Comparison of ENCODE assay signal across 8 cellular contexts in the genomic region with DNA sequence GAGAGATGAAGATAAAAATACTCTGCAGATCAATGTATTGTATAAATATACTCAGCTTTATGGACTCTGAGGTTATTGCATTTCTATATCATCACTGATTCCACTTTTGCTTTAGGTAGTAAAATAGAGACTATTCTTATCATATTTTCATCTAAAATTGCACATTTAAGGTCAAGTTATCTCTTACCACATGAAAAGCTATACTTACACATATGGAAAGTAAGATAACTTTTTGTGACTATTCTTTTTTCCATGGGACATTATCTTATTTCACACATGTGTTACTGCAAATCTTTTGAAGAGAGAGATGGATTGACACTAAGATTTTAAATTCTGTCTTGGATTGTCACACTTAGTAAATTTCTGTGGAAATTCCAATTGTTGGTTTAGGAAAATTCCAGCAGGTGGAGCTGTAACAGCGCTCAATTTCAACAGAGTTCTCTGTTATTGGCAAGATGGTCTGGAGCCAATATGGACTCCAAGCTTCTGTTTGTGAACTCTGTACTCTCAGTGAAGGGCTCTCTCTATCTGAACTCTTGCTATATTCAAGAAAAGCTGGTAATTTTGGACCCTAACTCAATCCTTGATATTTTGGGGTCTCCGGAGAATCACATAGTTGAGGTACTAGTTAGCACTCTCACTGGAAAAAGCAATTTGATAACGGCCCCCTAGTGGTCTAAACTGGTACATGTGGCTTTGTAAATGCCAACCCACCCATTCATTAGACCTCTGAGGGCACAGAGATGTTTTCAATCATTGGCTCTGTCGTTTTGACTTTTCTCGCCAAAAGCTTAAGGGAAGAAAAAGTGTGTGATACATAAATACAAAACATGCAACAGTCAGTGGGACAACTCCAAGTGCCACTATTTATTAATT.
DNase-seq lines count a peak whose midpoint lies in the region; ATAC-seq, FAIRE-seq and TF ChIP-seq lines count a peak whose summit lies in the region.

No MANE protein-coding gene starts in this region.

- no peaks in the 10 kb centered on the region for H3K36me3 ChIP-seq in H1 (ENCODE audit: control insufficient read depth in 2 of 4, insufficient read depth in 4 of 4, low read length in 3 of 4)

- H3K56ac ChIP-seq in H1 (replicated peaks; ENCODE audit: insufficient read length, low read depth, low read length), result no peak overlapping the region

- ATAC-seq in GM19372 (IDR thresholded peaks at IDR 0.05; ENCODE audit: low read depth, unreplicated experiment) (peak; percentile 95), HG03457 (IDR thresholded peaks at IDR 0.05; ENCODE audit: unreplicated experiment) (peak; percentile 85)

- H2BK12ac ChIP-seq in H1 (ENCODE audit: low read depth, low read length), result no peak overlapping the region

- POLR2A ChIA-PET in activated CD4-positive, alpha-beta T cell treated with anti-CD3 and anti-CD28 coated beads, Interleukin-2, amount 10 ng/mL, durations not matched to agents 7 days and 5 days (lab: Charles Lee), result no interaction called here
- POLR2A ChIA-PET in H1 (lab: Charles Lee; ENCODE audit: partially characterized antibody), result interaction anchor here (1.1 kb wide), 1 partner anchor 13 kb away, joined by 3 read pairs; no protein-coding TSS in a partner anchor

- H3K14ac ChIP-seq in H1 (ENCODE audit: insufficient read length), result no peak overlapping the region

- H3K9me3 ChIP-seq in H1 (ENCODE audit: insufficient read depth in 2 of 2, low read depth in 1 of 2, low read length in 1 of 2), result no peaks in the 10 kb centered on the region

- H3K4me1 ChIP-seq in H1 (replicated peaks in 1 of 4; ENCODE audit: control insufficient read depth in 3 of 4, insufficient read depth in 4 of 4, low read length in 3 of 4), result no peaks in the 10 kb centered on the region

- peak overlapping the region; percentile 98 for H2AFZ ChIP-seq in H1 (ENCODE audit: low read length)

- FAIRE-seq in H1 (lab: Jason Lieb, UNC), result peak; percentile 81

- CTCF ChIA-PET in activated CD4-positive, alpha-beta T cell treated with anti-CD3 and anti-CD28 coated beads, Interleukin-2, amount 10 ng/mL, durations not matched to agents 7 days and 5 days (lab: Charles Lee), result interaction anchor here (0.5 to 4.4 kb wide), 57 partner anchors 9 to 774 kb away, joined by 3 to 43 read pairs (median 4); no protein-coding TSS in a partner anchor
- CTCF ChIA-PET in H1 (lab: Charles Lee; ENCODE audit: partially characterized antibody), result interaction anchor here (0.6 to 5.9 kb wide), 91 partner anchors 10 to 1836 kb away, joined by 3 to 112 read pairs (median 4); no protein-coding TSS in a partner anchor

- no peak overlapping the region for H3K27ac ChIP-seq in H1 (ENCODE audit: low read depth, low read length)

- peaks cover 10% of the 10 kb centered on the region for H3K4me1 Mint-ChIP-seq in activated CD4-positive, alpha-beta T cell treated with anti-CD3 and anti-CD28 coated beads, Interleukin-2, amount 10 ng/mL, durations not matched to agents 7 days and 5 days

- no peak for TF ChIP-seq POLR2A in H1 (IDR thresholded peaks at IDR 0.05; ENCODE audit: control extremely low read depth in 1 of 2, low read depth in 2 of 2, low read length in 2 of 2)

- H3K23me2 ChIP-seq in H1 (ENCODE audit: low read depth, low read length), result no peaks in the 10 kb centered on the region

- H3K4ac ChIP-seq in H1 (replicated peaks; ENCODE audit: insufficient read length, low read depth, low read length), result no peak overlapping the region

- no peak overlapping the region for H4K5ac ChIP-seq in H1 (ENCODE audit: insufficient read length, low read depth, low read length)

- H2BK5ac ChIP-seq in H1 (ENCODE audit: low read depth, low read length), result no peak overlapping the region

- H3K4me3 ChIP-seq in H1 (ENCODE audit: extremely low read depth in 1 of 4, insufficient read depth in 2 of 4, low read depth in 3 of 4, low read length in 4 of 4), result peak overlapping the region in 2 of 4 experiments; percentile 19 to 45; a peak in 4 of 8 replicates

- peak overlapping the region in 1 of 2 experiments; percentile 54; a peak in 1 of 4 replicates for H3K4me2 ChIP-seq in H1 (ENCODE audit: insufficient read depth in 1 of 2, low read depth in 2 of 2, low read length in 2 of 2)

- H3K79me1 ChIP-seq in H1 (ENCODE audit: low read depth, low read length), result no peaks in the 10 kb centered on the region

- H3K9ac ChIP-seq in H1 (replicated peaks in 1 of 4; ENCODE audit: extremely low read depth in 1 of 4, low read depth in 3 of 4, low read length in 3 of 4), result no peak overlapping the region; a peak in 1 of 7 replicates

- TF ChIP-seq EP300 in H1 (IDR thresholded peaks at IDR 0.05; ENCODE audit: borderline replicate concordance in 1 of 2, low read depth in 2 of 2, low read length in 2 of 2), result no peak

- 17% methylated on average over 5 of the region's 5 CpGs; no CpG with 5 or more reads in 1 of the 2 experiments for WGBS in H1 (ENCODE audit: extremely low coverage in 1 of 2, insufficient coverage in 1 of 2, insufficient read length in 1 of 2, insufficient replicate concordance in 2 of 2, low coverage in 1 of 2, low lambda C conversion rate in 2 of 2, missing lambda C conversion rate in 1 of 2), 2 experiments

- H2BK20ac ChIP-seq in H1 (ENCODE audit: low read length), result no peak overlapping the region

- no peak overlapping the region for H2AK5ac ChIP-seq in H1 (ENCODE audit: low read depth, low read length)

- H3K23ac ChIP-seq in H1 (ENCODE audit: insufficient read length), result no peak overlapping the region

- no peak overlapping the region for H3K18ac ChIP-seq in H1 (ENCODE audit: extremely low read depth, low read length)

- TF ChIP-seq RAD21 in H1 (IDR thresholded peaks at IDR 0.05 in 1 of 2, conservative IDR thresholded peaks at IDR 0.05 in 1 of 2; ENCODE audit: low read depth in 2 of 2, low read length in 2 of 2), result peak; percentile 70 to 71

- no peak overlapping the region for H4K91ac ChIP-seq in H1 (replicated peaks; ENCODE audit: insufficient read length, low read length)

- H4K20me1 ChIP-seq in H1 (replicated peaks in 1 of 2; ENCODE audit: control insufficient read depth in 1 of 2, insufficient read depth in 2 of 2, low read length in 2 of 2), result no peaks in the 10 kb centered on the region

- H3K27me3 Mint-ChIP-seq in activated CD4-positive, alpha-beta T cell treated with anti-CD3 and anti-CD28 coated beads, Interleukin-2, amount 10 ng/mL, durations not matched to agents 7 days and 5 days, result peaks cover 20% of the 10 kb centered on the region

- no peak overlapping the region for H2BK15ac ChIP-seq in H1 (ENCODE audit: low read length)

- H3K27ac Mint-ChIP-seq in activated CD4-positive, alpha-beta T cell treated with anti-CD3 and anti-CD28 coated beads, Interleukin-2, amount 10 ng/mL, durations not matched to agents 7 days and 5 days, result peak overlapping the region; percentile 70

- no peaks in the 10 kb centered on the region for H3K27me3 ChIP-seq in H1 (replicated peaks in 1 of 4; ENCODE audit: control insufficient read depth in 3 of 4, extremely low read depth in 1 of 4, insufficient read depth in 3 of 4, low read length in 3 of 4)

- H3K9me3 Mint-ChIP-seq in activated CD4-positive, alpha-beta T cell treated with anti-CD3 and anti-CD28 coated beads, Interleukin-2, amount 10 ng/mL, durations not matched to agents 7 days and 5 days, result no peaks in the 10 kb centered on the region

- DNase-seq in CMK (ENCODE audit: low read depth), result peak; percentile 56
- peak; percentile 90 to 97 for DNase-seq in NCI-H526 (lab: John Stamatoyannopoulos, UW)
- DNase-seq in activated CD4-positive, alpha-beta T cell treated with anti-CD3 and anti-CD28 coated beads, Interleukin-2, amount 10 ng/mL, durations not matched to agents 7 days and 5 days, result peak; percentile 74
- peak in 1 of 2 experiments; percentile 76 for DNase-seq in H1 (ENCODE audit: low read depth in 1 of 2, low spot score in 2 of 2)
- peak; percentile 69 for DNase-seq in midbrain (lab: John Stamatoyannopoulos, UW)
- peak; percentile 6 to 86 (median 54) for DNase-seq in stimulated activated naive CD4-positive, alpha-beta T cell (lab: John Stamatoyannopoulos, UW)

- H2BK120ac ChIP-seq in H1 (replicated peaks; ENCODE audit: low read depth, low read length), result no peak overlapping the region

- no peaks in the 10 kb centered on the region for H3K79me2 ChIP-seq in H1 (ENCODE audit: control insufficient read depth in 1 of 2, insufficient read depth in 2 of 2, low read length in 2 of 2)

- H3K36me3 Mint-ChIP-seq in activated CD4-positive, alpha-beta T cell treated with anti-CD3 and anti-CD28 coated beads, Interleukin-2, amount 10 ng/mL, durations not matched to agents 7 days and 5 days (ENCODE audit: low read depth), result no peaks in the 10 kb centered on the region

- peak overlapping the region; percentile 50 for H3K4me3 Mint-ChIP-seq in activated CD4-positive, alpha-beta T cell treated with anti-CD3 and anti-CD28 coated beads, Interleukin-2, amount 10 ng/mL, durations not matched to agents 7 days and 5 days

- H4K8ac ChIP-seq in H1 (ENCODE audit: extremely low read depth, insufficient read depth, low read length), result no peak overlapping the region

- TF ChIP-seq CTCF in H1 (IDR thresholded peaks at IDR 0.05; ENCODE audit: control extremely low read depth in 1 of 3, insufficient read depth in 1 of 3, low read depth in 1 of 3, low read length in 3 of 3), result peak in 2 of 3 experiments; percentile 67 to 68; a peak in 3 of 4 replicates

TF ChIP-seq in H1, 55 proteins besides CTCF, POLR2A, EP300 and RAD21 (continues in another document):
- no peak for TF ChIP-seq CHD1 (IDR thresholded peaks at IDR 0.05; ENCODE audit: low read depth, low read length)
